1 cellular context compared by ENCODE assay signal in genomic region chr2:179438653-179439052, GRCh38.
TF ChIP-seq lines count a peak whose summit lies in the region.

No MANE protein-coding gene starts in this region.

TF ChIP-seq in GM12878, 131 proteins besides CTCF, POLR2A, EP300 and RAD21:
- TF ChIP-seq LARP7 (IDR thresholded peaks at IDR 0.05) (no peak), TCF3 (IDR thresholded peaks at IDR 0.05; ENCODE audit: borderline replicate concordance, insufficient read depth, low read depth, low read length) (no peak), SREBF1 (IDR thresholded peaks at IDR 0.05; ENCODE audit: low read length) (no peak)
